In the genomic region with DNA sequence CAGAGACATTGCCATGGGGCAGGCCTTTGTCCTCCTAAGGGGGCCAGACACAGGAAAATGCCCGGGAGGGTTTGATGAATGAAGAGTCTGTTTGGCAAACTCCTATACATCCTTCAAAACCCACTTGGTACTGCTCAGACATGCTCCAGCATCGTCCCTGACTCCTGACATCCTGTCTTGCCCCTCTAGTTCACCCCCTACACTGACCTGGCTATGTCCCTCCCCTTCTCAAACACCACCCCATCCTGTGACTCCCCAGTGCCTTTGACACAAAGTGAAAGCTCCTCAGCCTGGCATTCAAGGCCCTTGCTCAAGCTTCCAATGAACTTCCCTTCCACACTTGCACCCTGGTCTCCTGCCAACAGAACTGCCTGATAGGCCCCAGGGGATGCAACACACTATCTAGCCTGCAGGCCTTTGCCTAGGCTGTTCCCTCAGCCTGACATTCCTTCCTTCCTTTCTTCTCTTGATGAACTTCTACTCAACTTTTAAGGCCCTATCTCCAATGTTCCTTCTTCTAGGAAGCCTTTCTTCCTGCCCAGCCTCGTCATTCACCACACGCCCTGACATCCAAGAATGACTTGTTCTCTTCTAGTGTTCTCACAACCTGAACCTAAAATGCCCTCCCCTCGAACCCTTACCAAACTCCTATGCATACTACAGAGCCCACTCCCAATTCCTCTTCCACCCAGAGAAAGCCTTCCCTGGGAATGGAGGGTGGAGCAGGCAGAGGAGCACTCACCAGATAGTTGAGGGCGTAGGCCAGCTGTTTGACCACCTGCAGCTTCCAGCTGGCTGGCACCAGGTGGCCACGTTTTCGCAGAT, we compare ENCODE assay signal across 16 cellular contexts. TPM values are rescaled to one million over a fixed set of nuclear protein-coding genes. Genes with fewer than 3 reads are reported as not detected.
A peak's percentile ranks its signal among the peaks of the same experiment; 100 is the strongest.
DNase-seq lines count a peak whose midpoint lies in the region; ATAC-seq and TF ChIP-seq lines count a peak whose summit lies in the region.
"Had no signal": no experiment of that assay in that cellular context is flagged by ENCODE, and none has a peak within 500 bp of the region (broad histone marks: within the 10 kb centered on the region; RNA-seq: fewer than 3 reads in every experiment).

No MANE protein-coding gene starts in this region.

- H3K4me3 Mint-ChIP-seq in T-helper 1 cell treated with Interleukin-12 subunit alpha and Interleukin-12 subunit beta and Interleukin-4 antibody, amounts not matched to agents 30 μg/mL and 1 μg/mL, for 36 hours, result no peak overlapping the region
- no peak overlapping the region for H3K4me3 Mint-ChIP-seq in activated T-helper 1 cell treated with anti-CD3 and anti-CD28 coated beads, Interleukin-12 subunit alpha, Interleukin-12 subunit beta, Interleukin-2, Interleukin-4 antibody, amounts not matched to agents 30 ng/mL and 10 ng/mL and 1 ng/mL, durations not matched to agents 14 hours and 24 hours and 36 hours
- H3K4me3 Mint-ChIP-seq in naive B cell (peak overlapping the region in 2 of 8 donors; percentile 17 to 42), CD14-positive monocyte (no peak overlapping the region)

- no peaks in the 10 kb centered on the region for H3K27me3 Mint-ChIP-seq in T-helper 1 cell treated with Interleukin-12 subunit alpha and Interleukin-12 subunit beta and Interleukin-4 antibody, amounts not matched to agents 30 μg/mL and 1 μg/mL, for 36 hours (ENCODE audit: low read depth)
- no peaks in the 10 kb centered on the region for H3K27me3 Mint-ChIP-seq in activated T-helper 1 cell treated with anti-CD3 and anti-CD28 coated beads, Interleukin-12 subunit alpha, Interleukin-12 subunit beta, Interleukin-2, Interleukin-4 antibody, amounts not matched to agents 30 ng/mL and 10 ng/mL and 1 ng/mL, durations not matched to agents 14 hours and 24 hours and 36 hours (ENCODE audit: insufficient read depth)
- H3K27me3 Mint-ChIP-seq in naive B cell (no peaks in the 10 kb centered on the region), CD14-positive monocyte (ENCODE audit: low read depth in 3 of 3) (no peaks in the 10 kb centered on the region)

- H3K36me3 Mint-ChIP-seq in T-helper 1 cell treated with Interleukin-12 subunit alpha and Interleukin-12 subunit beta and Interleukin-4 antibody, amounts not matched to agents 30 μg/mL and 1 μg/mL, for 36 hours (ENCODE audit: low read depth), result peaks cover 71% of the 10 kb centered on the region
- H3K36me3 Mint-ChIP-seq in activated T-helper 1 cell treated with anti-CD3 and anti-CD28 coated beads, Interleukin-12 subunit alpha, Interleukin-12 subunit beta, Interleukin-2, Interleukin-4 antibody, amounts not matched to agents 30 ng/mL and 10 ng/mL and 1 ng/mL, durations not matched to agents 14 hours and 24 hours and 36 hours (ENCODE audit: low read depth), result peaks cover 69% of the 10 kb centered on the region
- H3K36me3 Mint-ChIP-seq in naive B cell (peaks cover 25 to 42% of the 10 kb centered on the region in 2 donors), CD14-positive monocyte (peaks cover 77 to 97% of the 10 kb centered on the region in 2 donors)

- no peak for TF ChIP-seq CTCF in CD14-positive monocyte (IDR thresholded peaks at IDR 0.05)

- no peak for ATAC-seq in naive B cell (ENCODE audit: low read depth in 2 of 2)
- ATAC-seq: HCT116 had no signal

- peaks cover 20% of the 10 kb centered on the region for H3K4me1 Mint-ChIP-seq in T-helper 1 cell treated with Interleukin-12 subunit alpha and Interleukin-12 subunit beta and Interleukin-4 antibody, amounts not matched to agents 30 μg/mL and 1 μg/mL, for 36 hours (ENCODE audit: low read depth)
- H3K4me1 Mint-ChIP-seq in activated T-helper 1 cell treated with anti-CD3 and anti-CD28 coated beads, Interleukin-12 subunit alpha, Interleukin-12 subunit beta, Interleukin-2, Interleukin-4 antibody, amounts not matched to agents 30 ng/mL and 10 ng/mL and 1 ng/mL, durations not matched to agents 14 hours and 24 hours and 36 hours (ENCODE audit: low read depth), result peaks cover 24% of the 10 kb centered on the region
- peaks cover 8 to 10% (median 8%) of the 10 kb centered on the region in 3 donors for H3K4me1 Mint-ChIP-seq in naive B cell
- H3K4me1 Mint-ChIP-seq in CD14-positive monocyte, result no peaks in the 10 kb centered on the region

- no peaks in the 10 kb centered on the region for H3K9me3 Mint-ChIP-seq in T-helper 1 cell treated with Interleukin-12 subunit alpha and Interleukin-12 subunit beta and Interleukin-4 antibody, amounts not matched to agents 30 μg/mL and 1 μg/mL, for 36 hours
- H3K9me3 Mint-ChIP-seq in activated T-helper 1 cell treated with anti-CD3 and anti-CD28 coated beads, Interleukin-12 subunit alpha, Interleukin-12 subunit beta, Interleukin-2, Interleukin-4 antibody, amounts not matched to agents 30 ng/mL and 10 ng/mL and 1 ng/mL, durations not matched to agents 14 hours and 24 hours and 36 hours, result peaks cover 4% of the 10 kb centered on the region
- H3K9me3 Mint-ChIP-seq in naive B cell, result no peaks in the 10 kb centered on the region
- peaks cover 2 to 7% (median 5%) of the 10 kb centered on the region in 7 donors for H3K9me3 Mint-ChIP-seq in CD14-positive monocyte

- no peak for DNase-seq in T-helper 1 cell
- DNase-seq in COLO829 (ENCODE audit: low spot score), result peak; percentile 53
- DNase-seq in activated T-helper 1 cell treated with anti-CD3 and anti-CD28 coated beads, Interleukin-12 subunit alpha, Interleukin-12 subunit beta, Interleukin-2, Interleukin-4 antibody, amounts not matched to agents 30 ng/mL and 10 ng/mL and 1 ng/mL, durations not matched to agents 14 hours and 24 hours and 36 hours (ENCODE audit: low spot score), result no peak
- DNase-seq in naive B cell, result no peak
- no peak for DNase-seq in cerebellum (ENCODE audit: low spot score)
- DNase-seq in OCI-M1 (lab: John Stamatoyannopoulos, UW), result no peak
- no peak for DNase-seq in CD14-positive monocyte (ENCODE audit: low spot score)
- DNase-seq: ACHN; effector CD4-positive, alpha-beta T cell; NCI-H2081 had no signal

- intact Hi-C loops in activated T-helper 1 cell treated with anti-CD3 and anti-CD28 coated beads, Interleukin-12 subunit alpha, Interleukin-12 subunit beta, Interleukin-2, Interleukin-4 antibody, amounts not matched to agents 30 ng/mL and 10 ng/mL and 1 ng/mL, durations not matched to agents 14 hours and 24 hours and 36 hours (cut with micrococcal nuclease), result no loop called here
- intact Hi-C loops in CD14-positive monocyte (cut with micrococcal nuclease), result loop anchor here in 1 of 2 donors (5.0 kb wide), 1 partner anchor 33 kb away; no protein-coding TSS in a partner anchor

- peak overlapping the region; percentile 32 for H3K27ac Mint-ChIP-seq in T-helper 1 cell treated with Interleukin-12 subunit alpha and Interleukin-12 subunit beta and Interleukin-4 antibody, amounts not matched to agents 30 μg/mL and 1 μg/mL, for 36 hours
- H3K27ac Mint-ChIP-seq in activated T-helper 1 cell treated with anti-CD3 and anti-CD28 coated beads, Interleukin-12 subunit alpha, Interleukin-12 subunit beta, Interleukin-2, Interleukin-4 antibody, amounts not matched to agents 30 ng/mL and 10 ng/mL and 1 ng/mL, durations not matched to agents 14 hours and 24 hours and 36 hours, result peak overlapping the region; percentile 40
- H3K27ac Mint-ChIP-seq in naive B cell (peak overlapping the region in 5 of 6 donors; percentile 14 to 82 (median 78)), CD14-positive monocyte (peak overlapping the region in 2 of 7 donors; percentile 32 to 69)

RNA-seq across cellular contexts. Expression of a gene that starts 12.4 kb away (rescaled TPM):
- total RNA-seq in activated T-helper 1 cell treated with anti-CD3 and anti-CD28 coated beads, Interleukin-12 subunit alpha, Interleukin-12 subunit beta, Interleukin-2, Interleukin-4 antibody, amounts not matched to agents 30 ng/mL and 10 ng/mL and 1 ng/mL, durations not matched to agents 14 hours and 24 hours and 36 hours, result 222 and 227 TPM in 2 replicates
- 10 to 100 TPM; 38.5 to 68.7 (median 56.0) TPM for polyA plus RNA-seq in naive B cell (ENCODE audit: low read depth in 6 of 6)
- 2.6 TPM for total RNA-seq in cerebellum
- 10 to 100 TPM; 13.8 to 34.0 TPM for polyA plus RNA-seq in CD14-positive monocyte
- total RNA-seq: myocyte had no signal

RNA-seq across cellular contexts. Expression of a gene that starts 14.1 kb away (rescaled TPM):
- total RNA-seq in activated T-helper 1 cell treated with anti-CD3 and anti-CD28 coated beads, Interleukin-12 subunit alpha, Interleukin-12 subunit beta, Interleukin-2, Interleukin-4 antibody, amounts not matched to agents 30 ng/mL and 10 ng/mL and 1 ng/mL, durations not matched to agents 14 hours and 24 hours and 36 hours, result 8.7 and 9.3 TPM in 2 replicates
- polyA plus RNA-seq in naive B cell (ENCODE audit: low read depth in 6 of 6) (1 to 10 TPM in 2 of 6 donors, under 1 TPM in 3, not detected in 1; 0.49 to 1.8 (median 0.89) TPM), CD14-positive monocyte (under 1 TPM; 0.25 to 0.64 TPM)
- not detected for total RNA-seq in cerebellum
- total RNA-seq: cardiac septum, liver, myocyte, renal cortical epithelial cell had no signal

RNA-seq across cellular contexts. Expression of a gene that starts 24.3 kb away (rescaled TPM):
- 2,494 and 2,556 TPM in 2 replicates for total RNA-seq in activated T-helper 1 cell treated with anti-CD3 and anti-CD28 coated beads, Interleukin-12 subunit alpha, Interleukin-12 subunit beta, Interleukin-2, Interleukin-4 antibody, amounts not matched to agents 30 ng/mL and 10 ng/mL and 1 ng/mL, durations not matched to agents 14 hours and 24 hours and 36 hours
- polyA plus RNA-seq in naive B cell (ENCODE audit: low read depth in 6 of 6) (1,000 to 10,000 TPM; 4,544 to 6,141 (median 5,279) TPM), CD14-positive monocyte (1,000 to 10,000 TPM; 1,189 to 1,268 TPM)
- 486 TPM for total RNA-seq in cerebellum

RNA-seq across cellular contexts. Expression of a gene that starts 36.4 kb away (rescaled TPM):
- total RNA-seq in activated T-helper 1 cell treated with anti-CD3 and anti-CD28 coated beads, Interleukin-12 subunit alpha, Interleukin-12 subunit beta, Interleukin-2, Interleukin-4 antibody, amounts not matched to agents 30 ng/mL and 10 ng/mL and 1 ng/mL, durations not matched to agents 14 hours and 24 hours and 36 hours, result 1.1 TPM in 2 replicates
- polyA plus RNA-seq in naive B cell (ENCODE audit: low read depth in 6 of 6) (under 1 TPM in 5 of 6 donors, not detected in 1; 0.07 to 0.80 (median 0.19) TPM), CD14-positive monocyte (not detected)
- total RNA-seq in cerebellum, result 0.27 TPM
- total RNA-seq: cardiac septum, myocyte, renal cortical epithelial cell had no signal
- polyA plus RNA-seq: liver had no signal

RNA-seq across cellular contexts. Expression of a gene that starts 40.5 kb away (rescaled TPM):
- total RNA-seq in activated T-helper 1 cell treated with anti-CD3 and anti-CD28 coated beads, Interleukin-12 subunit alpha, Interleukin-12 subunit beta, Interleukin-2, Interleukin-4 antibody, amounts not matched to agents 30 ng/mL and 10 ng/mL and 1 ng/mL, durations not matched to agents 14 hours and 24 hours and 36 hours, result not detected in 2 replicates
- polyA plus RNA-seq in naive B cell (ENCODE audit: low read depth in 6 of 6), result not detected
- total RNA-seq in cerebellum, result not detected
- polyA plus RNA-seq in CD14-positive monocyte, result not detected
- total RNA-seq: cardiac septum, myocyte had no signal

Comparison
In these comparisons a context has a peak if more than half of its experiments do, and no peak if none do; other contexts are left out.
1. RNA of a gene that starts 12.4 kb away (total RNA-seq): 222 to 227 TPM in activated T-helper 1 cell treated with anti-CD3 and anti-CD28 coated beads, Interleukin-12 subunit alpha, Interleukin-12 subunit beta, Interleukin-2, Interleukin-4 antibody, amounts not matched to agents 30 ng/mL and 10 ng/mL and 1 ng/mL, durations not matched to agents 14 hours and 24 hours and 36 hours; 2.6 TPM in cerebellum (single experiment); every median in the first group is over 10 times any median in the second.